ENCODE assay signal across 1 cellular context in the genomic region with DNA sequence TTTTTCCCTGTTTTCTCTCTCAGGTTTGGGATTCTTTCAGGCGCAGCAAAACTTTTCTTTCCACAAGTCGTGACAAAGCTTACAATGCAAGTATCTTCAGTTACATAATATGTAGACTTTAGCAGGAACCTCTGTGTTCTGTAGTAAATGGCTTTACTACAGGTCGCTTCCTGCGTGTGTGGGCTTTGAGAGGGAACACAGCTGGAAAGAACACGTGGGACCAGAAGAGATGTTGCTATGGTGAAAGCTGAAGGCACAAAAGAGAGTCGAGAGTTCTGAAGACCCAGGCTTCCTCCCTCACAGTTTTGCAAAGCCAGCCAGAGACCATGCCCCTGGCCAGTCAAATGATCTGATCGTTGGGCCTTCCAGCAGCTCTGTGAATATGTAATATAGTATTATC.
TF ChIP-seq lines count a peak whose summit lies in the region.

No MANE protein-coding gene starts in this region.

TF ChIP-seq in GM23338, 12 proteins besides CTCF, POLR2A, EP300 and RAD21 (continued from another document):
- TF ChIP-seq, protein P1, sequence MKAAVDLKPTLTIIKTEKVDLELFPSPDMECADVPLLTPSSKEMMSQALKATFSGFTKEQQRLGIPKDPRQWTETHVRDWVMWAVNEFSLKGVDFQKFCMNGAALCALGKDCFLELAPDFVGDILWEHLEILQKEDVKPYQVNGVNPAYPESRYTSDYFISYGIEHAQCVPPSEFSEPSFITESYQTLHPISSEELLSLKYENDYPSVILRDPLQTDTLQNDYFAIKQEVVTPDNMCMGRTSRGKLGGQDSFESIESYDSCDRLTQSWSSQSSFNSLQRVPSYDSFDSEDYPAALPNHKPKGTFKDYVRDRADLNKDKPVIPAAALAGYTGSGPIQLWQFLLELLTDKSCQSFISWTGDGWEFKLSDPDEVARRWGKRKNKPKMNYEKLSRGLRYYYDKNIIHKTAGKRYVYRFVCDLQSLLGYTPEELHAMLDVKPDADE (IDR thresholded peaks at IDR 0.05): no peak
- no peak for TF ChIP-seq STAT1 (IDR thresholded peaks at IDR 0.05; ENCODE audit: unreplicated experiment)
- TF ChIP-seq, protein P2, sequence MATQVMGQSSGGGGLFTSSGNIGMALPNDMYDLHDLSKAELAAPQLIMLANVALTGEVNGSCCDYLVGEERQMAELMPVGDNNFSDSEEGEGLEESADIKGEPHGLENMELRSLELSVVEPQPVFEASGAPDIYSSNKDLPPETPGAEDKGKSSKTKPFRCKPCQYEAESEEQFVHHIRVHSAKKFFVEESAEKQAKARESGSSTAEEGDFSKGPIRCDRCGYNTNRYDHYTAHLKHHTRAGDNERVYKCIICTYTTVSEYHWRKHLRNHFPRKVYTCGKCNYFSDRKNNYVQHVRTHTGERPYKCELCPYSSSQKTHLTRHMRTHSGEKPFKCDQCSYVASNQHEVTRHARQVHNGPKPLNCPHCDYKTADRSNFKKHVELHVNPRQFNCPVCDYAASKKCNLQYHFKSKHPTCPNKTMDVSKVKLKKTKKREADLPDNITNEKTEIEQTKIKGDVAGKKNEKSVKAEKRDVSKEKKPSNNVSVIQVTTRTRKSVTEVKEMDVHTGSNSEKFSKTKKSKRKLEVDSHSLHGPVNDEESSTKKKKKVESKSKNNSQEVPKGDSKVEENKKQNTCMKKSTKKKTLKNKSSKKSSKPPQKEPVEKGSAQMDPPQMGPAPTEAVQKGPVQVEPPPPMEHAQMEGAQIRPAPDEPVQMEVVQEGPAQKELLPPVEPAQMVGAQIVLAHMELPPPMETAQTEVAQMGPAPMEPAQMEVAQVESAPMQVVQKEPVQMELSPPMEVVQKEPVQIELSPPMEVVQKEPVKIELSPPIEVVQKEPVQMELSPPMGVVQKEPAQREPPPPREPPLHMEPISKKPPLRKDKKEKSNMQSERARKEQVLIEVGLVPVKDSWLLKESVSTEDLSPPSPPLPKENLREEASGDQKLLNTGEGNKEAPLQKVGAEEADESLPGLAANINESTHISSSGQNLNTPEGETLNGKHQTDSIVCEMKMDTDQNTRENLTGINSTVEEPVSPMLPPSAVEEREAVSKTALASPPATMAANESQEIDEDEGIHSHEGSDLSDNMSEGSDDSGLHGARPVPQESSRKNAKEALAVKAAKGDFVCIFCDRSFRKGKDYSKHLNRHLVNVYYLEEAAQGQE (IDR thresholded peaks at IDR 0.05; ENCODE audit: unreplicated experiment): no peak
